ENCODE assay signal across 8 cellular contexts in the genomic region with DNA sequence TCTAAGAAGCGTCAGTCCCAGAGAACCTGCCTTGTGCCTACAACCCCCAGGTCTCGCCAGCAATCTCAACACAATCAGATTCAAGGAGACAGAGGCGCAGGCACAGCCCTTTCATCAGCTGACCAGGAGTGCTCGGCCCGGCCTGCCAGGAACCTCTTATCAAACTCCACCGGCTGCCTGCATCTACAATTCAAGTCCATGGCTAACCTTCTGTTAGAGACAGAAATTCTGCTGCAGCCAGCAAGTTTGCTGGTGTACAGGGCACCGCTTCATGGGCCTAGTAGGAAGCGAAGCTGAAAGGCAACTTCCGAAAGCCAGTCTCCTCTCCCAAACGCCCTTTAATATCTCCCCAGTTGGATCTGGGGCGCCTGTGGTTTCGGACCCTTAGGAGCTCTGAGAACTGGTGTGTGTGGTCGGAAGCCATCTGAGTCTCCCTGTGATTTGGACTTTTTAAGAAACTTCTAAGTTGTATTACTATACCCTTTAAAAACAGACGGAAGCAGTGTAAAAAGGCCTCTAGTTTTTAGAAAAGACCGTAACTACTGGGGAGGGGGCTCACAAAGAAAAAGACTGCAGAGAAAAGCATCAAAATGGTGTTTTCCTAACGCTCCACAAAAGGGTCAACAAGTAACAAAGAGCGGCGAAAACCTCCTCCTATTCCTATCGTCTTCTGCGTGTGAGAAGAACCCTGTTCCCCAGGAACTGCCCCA. TPM values are rescaled to one million over a fixed set of nuclear protein-coding genes. Genes with fewer than 3 reads are reported as not detected.
A peak's percentile ranks its signal among the peaks of the same experiment; 100 is the strongest.
DNase-seq lines count a peak whose midpoint lies in the region; ATAC-seq and TF ChIP-seq lines count a peak whose summit lies in the region.

No MANE protein-coding gene starts in this region.

- H3K36me3 Mint-ChIP-seq in nephron progenitor cell (ENCODE audit: low read depth), result peaks cover 17% of the 10 kb centered on the region

- H3K27ac Mint-ChIP-seq in nephron progenitor cell, result no peak overlapping the region

- peaks cover 6% of the 10 kb centered on the region for H3K9me3 Mint-ChIP-seq in nephron progenitor cell

- peaks cover 46% of the 10 kb centered on the region for H3K4me1 Mint-ChIP-seq in nephron progenitor cell

- DNase-seq in DMS79 (lab: John Stamatoyannopoulos, UW) (peak; percentile 28), NAMALWA (ENCODE audit: low spot score) (peak; percentile 64), fibroblast of villous mesenchyme (ENCODE audit: low read depth) (peak; percentile 59), nephron progenitor cell (peak; percentile 25), HK-2 (ENCODE audit: unreplicated experiment) (no peak)
- peak; percentile 63 for DNase-seq in activated CD8-positive, alpha-beta memory T cell treated with anti-CD3 and anti-CD28 coated beads, Interleukin-2, amount 50 U/mL, for 48 hours

- no peak for TF ChIP-seq CTCF in fibroblast of villous mesenchyme (IDR thresholded peaks at IDR 0.05; ENCODE audit: insufficient read depth, low read depth, low read length)
- no peak for TF ChIP-seq CTCF in nephron progenitor cell (IDR thresholded peaks at IDR 0.05)

- H3K4me3 ChIP-seq in fibroblast of villous mesenchyme (ENCODE audit: low read depth, low read length), result peak overlapping the region; percentile 87

- H3K4me3 Mint-ChIP-seq in nephron progenitor cell, result peak overlapping the region; percentile 97

- ATAC-seq in HG03521 (IDR thresholded peaks at IDR 0.05; ENCODE audit: unreplicated experiment) (no peak), HG02763 (IDR thresholded peaks at IDR 0.05; ENCODE audit: unreplicated experiment) (no peak)

- peaks cover 21% of the 10 kb centered on the region for H3K27me3 Mint-ChIP-seq in nephron progenitor cell (ENCODE audit: low read depth, poor library complexity)

RNA-seq across cellular contexts. Expression of gene EZR, which starts 1.7 kb away (rescaled TPM):
- total RNA-seq in fibroblast of villous mesenchyme, result 100 and 116 TPM in 2 replicates
